24 cellular contexts compared by ENCODE assay signal in genomic region chr19:35942235-35942634, GRCh38. TPM values are rescaled to one million over a fixed set of nuclear protein-coding genes. Genes with fewer than 3 reads are reported as not detected.
DNase-seq lines count a peak whose midpoint lies in the region; ATAC-seq and TF ChIP-seq lines count a peak whose summit lies in the region.
"Had no signal": no experiment of that assay in that cellular context is flagged by ENCODE, and none has a peak within 500 bp of the region (broad histone marks: within the 10 kb centered on the region; RNA-seq: fewer than 3 reads in every experiment).

No MANE protein-coding gene starts in this region.

- H3K4me1 ChIP-seq in lung (ENCODE audit: control insufficient read depth in 2 of 2, insufficient read depth in 2 of 2, low read length in 2 of 2): peaks cover 0 to 17% of the 10 kb centered on the region in 2 donors

- peak; percentile 20 for DNase-seq in GM20000 (ENCODE audit: low spot score)
- no peak for DNase-seq in WTC11 (ENCODE audit: low spot score)
- DNase-seq in lung (ENCODE audit: low spot score): no peak
- DNase-seq in NCI-H524 (lab: John Stamatoyannopoulos, UW): no peak
- DNase-seq: CD4-positive, CD25-positive, alpha-beta regulatory T cell; Karpas-422; NCI-H1092; NCI-H1417 treated with DMSO at 0.1 percent for 48 hours; NCI-H1694 treated with DMSO at 0.1 percent for 48 hours; NCI-H2081; NCI-H446; NCI-H526; NCI-H82; NK-92 treated with Interleukin-12 subunit alpha and Interleukin-12 subunit beta, amount 100 ng/mL, for 24 hours; PC-3; SK-N-SH; SW 1271 had no signal

- H3K27me3 ChIP-seq in lung (ENCODE audit: control insufficient read depth, insufficient read depth): no peaks in the 10 kb centered on the region

- no peak overlapping the region for H3K27ac ChIP-seq in lung (ENCODE audit: low read depth in 1 of 2, low read length in 1 of 2)
- H3K27ac ChIP-seq: BLaER1, HL-60 had no signal

- H3K36me3 ChIP-seq in lung (ENCODE audit: control insufficient read depth in 2 of 2, insufficient read depth in 2 of 2, low read length in 2 of 2): peaks cover 0 to 34% of the 10 kb centered on the region in 2 donors
- H3K36me3 ChIP-seq: HAP-1 had no signal

- 93 to 100% methylated on average over 3 of the region's 3 CpGs for WGBS in lung, 2 donors

- no peak overlapping the region for H3K4me3 Mint-ChIP-seq in WTC11
- H3K4me3 Mint-ChIP-seq: GM23338 had no signal

- TF ChIP-seq CTCF in GM20000 (IDR thresholded peaks at IDR 0.05; ENCODE audit: extremely low read depth, missing control alignments) (no peak), WTC11 (IDR thresholded peaks at IDR 0.05) (no peak), lung (IDR thresholded peaks at IDR 0.05; ENCODE audit: control extremely low read depth, extremely low read depth) (no peak)

- H3K9me3 Mint-ChIP-seq in WTC11: no peaks in the 10 kb centered on the region
- H3K9me3 Mint-ChIP-seq: CD4-positive, CD25-positive, alpha-beta regulatory T cell; GM23338 had no signal

- H3K4me1 Mint-ChIP-seq in WTC11: peaks cover 14% of the 10 kb centered on the region

- CTCF ChIA-PET in WTC11 (lab: Charles Lee): interaction anchor here (0.8 to 1.3 kb wide), 2 partner anchors 52 to 91 kb away, joined by 3 read pairs; no protein-coding TSS in a partner anchor

- H3K9me3 ChIP-seq in lung (ENCODE audit: control insufficient read depth in 2 of 2, insufficient read depth in 1 of 2, low read length in 1 of 2): no peaks in the 10 kb centered on the region
- H3K9me3 ChIP-seq: BLaER1, HAP-1, SK-N-SH had no signal

- H3K27ac Mint-ChIP-seq in WTC11: peak overlapping the region; percentile 15; the same call in 1 of the 2 replicates
- H3K27ac Mint-ChIP-seq: CD4-positive, CD25-positive, alpha-beta regulatory T cell; GM23338 had no signal

- H3K36me3 Mint-ChIP-seq in WTC11: peaks cover 14% of the 10 kb centered on the region

- no peaks in the 10 kb centered on the region for H3K27me3 Mint-ChIP-seq in WTC11 (ENCODE audit: low read depth)
- H3K27me3 Mint-ChIP-seq: CD4-positive, CD25-positive, alpha-beta regulatory T cell had no signal

- ATAC-seq in WTC11 (no peak), lung (ENCODE audit: insufficient read depth, low FRiP score) (no peak), HG02884 (IDR thresholded peaks at IDR 0.05; ENCODE audit: unreplicated experiment) (no peak), HG03378 (IDR thresholded peaks at IDR 0.05; ENCODE audit: unreplicated experiment) (no peak)
- ATAC-seq: GM23338, PC-3 had no signal

- POLR2A ChIA-PET in WTC11 (lab: Charles Lee): no interaction called here

- H3K4me3 ChIP-seq in lung: peak overlapping the region; percentile 6
- H3K4me3 ChIP-seq: BLaER1, GM23338, HAP-1 had no signal

TF ChIP-seq in WTC11, 78 proteins besides CTCF, POLR2A, EP300 and RAD21:
- no peak for TF ChIP-seq ARID4B (CRISPR knock-in tag; IDR thresholded peaks at IDR 0.05; ENCODE audit: borderline replicate concordance)
- no peak for TF ChIP-seq JAZF1 (CRISPR knock-in tag; IDR thresholded peaks at IDR 0.05)
- TF ChIP-seq GABPB1 (CRISPR knock-in tag; IDR thresholded peaks at IDR 0.05): no peak
- no peak for TF ChIP-seq IRF2 (CRISPR knock-in tag; IDR thresholded peaks at IDR 0.05; ENCODE audit: borderline replicate concordance, low read depth)
- TF ChIP-seq AFF4 (CRISPR knock-in tag; IDR thresholded peaks at IDR 0.05; ENCODE audit: borderline replicate concordance): no peak
- no peak for TF ChIP-seq ZNF232 (CRISPR knock-in tag; IDR thresholded peaks at IDR 0.05)
- TF ChIP-seq FOXK1 (CRISPR knock-in tag; IDR thresholded peaks at IDR 0.05): no peak
- TF ChIP-seq PREB (CRISPR knock-in tag; IDR thresholded peaks at IDR 0.05; ENCODE audit: borderline replicate concordance): no peak
- TF ChIP-seq PRRX2 (CRISPR knock-in tag; IDR thresholded peaks at IDR 0.05): no peak
- no peak for TF ChIP-seq EMX1 (CRISPR knock-in tag; IDR thresholded peaks at IDR 0.05)
- TF ChIP-seq ZMAT4 (CRISPR knock-in tag; IDR thresholded peaks at IDR 0.05): no peak
- TF ChIP-seq NFATC4 (CRISPR knock-in tag; IDR thresholded peaks at IDR 0.05): no peak

RNA-seq across cellular contexts. Expression of gene LRFN3, which starts 6.1 kb away (rescaled TPM):
- total RNA-seq in WTC11 (2021) (20.6 to 26.4 TPM (median 24.8 TPM) in 3 replicates), lung (10 to 100 TPM in 1 of 2 donors, 1 to 10 TPM in 1; 3.6 to 14.0 TPM)
- 1 to 10 TPM; 6.2 to 8.9 TPM for polyA plus RNA-seq in lung

RNA-seq across cellular contexts. Expression of gene TYROBP, which starts 34.1 kb away (rescaled TPM):
- total RNA-seq in WTC11 (2021): 0.34 to 0.55 TPM (median 0.46 TPM) in 3 replicates
- 100 to 1,000 TPM in 1 of 2 donors, 10 to 100 TPM in 1; 17.0 to 282 TPM for total RNA-seq in lung
- 1,000 to 10,000 TPM in 1 of 2 donors, 100 to 1,000 TPM in 1; 552 to 1,276 TPM for polyA plus RNA-seq in lung
- total RNA-seq: CD4-positive, CD25-positive, alpha-beta regulatory T cell; GM23338; PC-3 had no signal
- polyA plus RNA-seq: AG04450, GM23338, SK-N-SH had no signal

RNA-seq across cellular contexts. Expression of gene HCST, which starts 39.9 kb away (rescaled TPM):
- total RNA-seq in WTC11 (2021) (1.8 to 1.9 TPM (median 1.8 TPM) in 3 replicates), lung (10 to 100 TPM in 1 of 2 donors, 1 to 10 TPM in 1; 5.4 to 33.2 TPM)
- 100 to 1,000 TPM in 1 of 2 donors, 10 to 100 TPM in 1; 89.1 to 118 TPM for polyA plus RNA-seq in lung
- total RNA-seq: GM23338, PC-3 had no signal

RNA-seq across cellular contexts. Expression of gene NFKBID, which starts 41.9 kb away (rescaled TPM):
- 10.6 to 13.9 TPM (median 12.8 TPM) in 3 replicates for total RNA-seq in WTC11 (2021)
- 10 to 100 TPM; 12.6 to 25.3 TPM for total RNA-seq in lung
- polyA plus RNA-seq in lung: 10 to 100 TPM; 14.7 to 18.1 TPM

RNA-seq across cellular contexts. Expression of gene SDHAF1, which starts 52.8 kb away (rescaled TPM):
- total RNA-seq in WTC11 (2021): 19.5 to 20.8 TPM (median 20.4 TPM) in 3 replicates
- 10 to 100 TPM; 11.4 to 19.7 TPM for total RNA-seq in lung
- polyA plus RNA-seq in lung: 10 to 100 TPM; 18.6 to 25.8 TPM

Comparison
In these comparisons a context has a peak if more than half of its experiments do, and no peak if none do; other contexts are left out.
1. RNA of gene TYROBP, which starts 34.1 kb away (total RNA-seq): 17.0 to 282 TPM in lung; 0.34 to 0.55 TPM in WTC11; every median in the first group is over 10 times any median in the second.